Comparison of ENCODE assay signal across 26 cellular contexts in genomic region chr20:60123096-60123495, GRCh38.
"Had no signal": no experiment of that assay in that cellular context is flagged by ENCODE, and none has a peak within 500 bp of the region (broad histone marks: within the 10 kb centered on the region; RNA-seq: fewer than 3 reads in every experiment).

No MANE protein-coding gene starts in this region.

- H3K4me3 Mint-ChIP-seq: mesothelial cell of epicardium; naive B cell; natural killer cell treated with Interleukin-12 subunit alpha and Interleukin-12 subunit beta and Interleukin-15 and Interleukin-18, amount 100 ng/mL, for 72 hours; neural crest cell; stimulated activated effector memory CD8-positive, alpha-beta T cell treated with anti-CD3 and anti-CD28 coated beads, Interleukin-12 subunit alpha, Interleukin-12 subunit beta, amount 100 ng/mL, for 72 hours; type B pancreatic cell had no signal

- H3K79me2 ChIP-seq: parathyroid adenoma had no signal

- H3K4me1 Mint-ChIP-seq: mesothelial cell of epicardium; naive B cell; stimulated activated effector memory CD8-positive, alpha-beta T cell treated with anti-CD3 and anti-CD28 coated beads, Interleukin-12 subunit alpha, Interleukin-12 subunit beta, amount 100 ng/mL, for 72 hours had no signal

- H3K9me3 ChIP-seq: esophagus muscularis mucosa, heart right ventricle, mucosa of descending colon, right lobe of liver, stomach, tibial artery had no signal

- H2AFZ ChIP-seq: parathyroid adenoma had no signal

- H3K27ac ChIP-seq: coronary artery, esophagus muscularis mucosa, heart right ventricle, parathyroid adenoma, right lobe of liver, stomach, tibial artery had no signal

- H3K27me3 ChIP-seq: right lobe of liver had no signal

- ATAC-seq: heart right ventricle; left lobe of liver; mucosa of descending colon; natural killer cell treated with Interleukin-12 subunit alpha and Interleukin-12 subunit beta and Interleukin-15 and Interleukin-18, amount 100 ng/mL, for 72 hours; right lobe of liver; stimulated activated effector memory CD8-positive, alpha-beta T cell treated with anti-CD3 and anti-CD28 coated beads, Interleukin-12 subunit alpha, Interleukin-12 subunit beta, amount 100 ng/mL, for 72 hours had no signal

- DNase-seq: dermis blood vessel endothelial cell; effector memory CD4-positive, alpha-beta T cell; foreskin melanocyte; glutamatergic neuron; heart right ventricle; hippocampal formation; mesenchymal stem cell; mucosa of descending colon; naive B cell; right lobe of liver; stimulated activated CD4-positive, alpha-beta T cell treated with anti-CD3 and anti-CD28 coated beads, Interleukin-2, amount 100 ng/mL, for 24 hours; stimulated activated CD4-positive, alpha-beta T cell treated with anti-CD3 and anti-CD28 coated beads, Interleukin-4, amount 100 ng/mL, for 24 hours; stimulated activated naive CD4-positive, alpha-beta T cell treated with Interleukin-2 at 50 U/mL for 16 hours; stomach; tibial artery had no signal

- H3K4me3 ChIP-seq: coronary artery, esophagus muscularis mucosa, heart right ventricle, lung, mucosa of descending colon, right lobe of liver, stomach, tibial artery had no signal

- H3K36me3 Mint-ChIP-seq: mesothelial cell of epicardium; naive B cell; natural killer cell treated with Interleukin-12 subunit alpha and Interleukin-12 subunit beta and Interleukin-15 and Interleukin-18, amount 100 ng/mL, for 72 hours; stimulated activated effector memory CD8-positive, alpha-beta T cell treated with anti-CD3 and anti-CD28 coated beads, Interleukin-12 subunit alpha, Interleukin-12 subunit beta, amount 100 ng/mL, for 72 hours; type B pancreatic cell had no signal

- H3K27me3 Mint-ChIP-seq: natural killer cell treated with Interleukin-12 subunit alpha and Interleukin-12 subunit beta and Interleukin-15 and Interleukin-18, amount 100 ng/mL, for 72 hours had no signal

- H3K9ac ChIP-seq: parathyroid adenoma had no signal

- H3K36me3 ChIP-seq: esophagus muscularis mucosa, heart right ventricle, right lobe of liver, stomach, tibial artery had no signal

- H3K4me1 ChIP-seq: esophagus muscularis mucosa, heart right ventricle, stomach, tibial artery had no signal

- H3K9me3 Mint-ChIP-seq: mesothelial cell of epicardium; naive B cell; natural killer cell treated with Interleukin-12 subunit alpha and Interleukin-12 subunit beta and Interleukin-15 and Interleukin-18, amount 100 ng/mL, for 72 hours; neural crest cell; stimulated activated effector memory CD8-positive, alpha-beta T cell treated with anti-CD3 and anti-CD28 coated beads, Interleukin-12 subunit alpha, Interleukin-12 subunit beta, amount 100 ng/mL, for 72 hours; type B pancreatic cell had no signal

- H3K27ac Mint-ChIP-seq: mesothelial cell of epicardium; naive B cell; natural killer cell treated with Interleukin-12 subunit alpha and Interleukin-12 subunit beta and Interleukin-15 and Interleukin-18, amount 100 ng/mL, for 72 hours; progenitor cell of endocrine pancreas; type B pancreatic cell had no signal
